In genomic region chr12:132222808-132223173, GRCh38 we compare ENCODE assay signal across 14 cellular contexts.
A peak's percentile ranks its signal among the peaks of the same experiment; 100 is the strongest.
DNase-seq lines count a peak whose midpoint lies in the region; ATAC-seq and TF ChIP-seq lines count a peak whose summit lies in the region.
"Had no signal": no experiment of that assay in that cellular context is flagged by ENCODE, and none has a peak within 500 bp of the region (broad histone marks: within the 10 kb centered on the region; RNA-seq: fewer than 3 reads in every experiment).

No MANE protein-coding gene starts in this region.

- no peak for ATAC-seq in CD8-positive, alpha-beta T cell
- ATAC-seq in esophagus mucosa, result peak; percentile 12
- no peak for ATAC-seq in HG03095 (IDR thresholded peaks at IDR 0.05; ENCODE audit: unreplicated experiment)
- ATAC-seq in HG03565 (IDR thresholded peaks at IDR 0.05; ENCODE audit: unreplicated experiment), result no peak

- 100% methylated on average over 6 of the region's 6 CpGs for WGBS in trophoblast cell (ENCODE audit: extremely low coverage, insufficient coverage, insufficient read length)

- H3K4ac ChIP-seq in trophoblast cell (ENCODE audit: low read depth, low read length), result no peak overlapping the region

- TF ChIP-seq CTCF in CD8-positive, alpha-beta T cell (IDR thresholded peaks at IDR 0.05), result no peak

- H2AFZ ChIP-seq in trophoblast cell (ENCODE audit: insufficient read depth, low read length, poor library complexity), result no peak overlapping the region
- H2AFZ ChIP-seq: GM23248 had no signal

- H3K36me3 ChIP-seq in CD8-positive, alpha-beta T cell (ENCODE audit: insufficient read depth, low read length), result no peaks in the 10 kb centered on the region
- H3K36me3 ChIP-seq in trophoblast cell (ENCODE audit: control insufficient read depth in 1 of 2, insufficient read depth in 2 of 2, low read length in 2 of 2), result no peaks in the 10 kb centered on the region
- H3K36me3 ChIP-seq: prostate gland, thoracic aorta had no signal

- intact Hi-C loops in CD8-positive, alpha-beta T cell (cut with DNase I, micrococcal nuclease), result no loop called here

- peak overlapping the region; percentile 51 for H3K4me3 Mint-ChIP-seq in CD8-positive, alpha-beta T cell
- H3K4me3 Mint-ChIP-seq: neural crest cell had no signal

- H3K9ac ChIP-seq in trophoblast cell (ENCODE audit: low read length), result no peak overlapping the region
- H3K9ac ChIP-seq: GM23248 had no signal

- CTCF ChIA-PET in CD8-positive, alpha-beta T cell (lab: Charles Lee), result interaction anchor here (1.0 kb wide), 1 partner anchor 69 kb away, joined by 5 read pairs; no protein-coding TSS in a partner anchor

- DNase-seq in CD8-positive, alpha-beta T cell, result no peak
- DNase-seq in Jurkat, Clone E6-1 (ENCODE audit: low read depth, low spot score), result peak; percentile 15
- DNase-seq in trophoblast cell (no peak), SW480 (ENCODE audit: low spot score) (no peak)
- DNase-seq: amniotic stem cell, left cardiac atrium, NCI-H1694 had no signal

- H3K27me3 Mint-ChIP-seq in CD8-positive, alpha-beta T cell (ENCODE audit: low read depth), result peaks cover 14% of the 10 kb centered on the region

- H4K12ac ChIP-seq in trophoblast cell (ENCODE audit: low read depth, low read length), result no peak overlapping the region

- H3K79me1 ChIP-seq in trophoblast cell (ENCODE audit: low read length), result peaks cover 4% of the 10 kb centered on the region

- H3K27ac ChIP-seq in CD8-positive, alpha-beta T cell (ENCODE audit: low read depth, low read length), result no peak overlapping the region
- H3K27ac ChIP-seq in trophoblast cell (ENCODE audit: low read depth, low read length), result no peak overlapping the region
- H3K27ac ChIP-seq: GM23248, prostate gland, thoracic aorta had no signal

- no peaks in the 10 kb centered on the region for H3K36me3 Mint-ChIP-seq in CD8-positive, alpha-beta T cell

- no peaks in the 10 kb centered on the region for H3K79me2 ChIP-seq in trophoblast cell (ENCODE audit: control insufficient read depth, insufficient read depth, low read length, poor library complexity)

- no peak overlapping the region for H3K23ac ChIP-seq in trophoblast cell (ENCODE audit: low read length)

- no peak overlapping the region for H2BK12ac ChIP-seq in trophoblast cell (ENCODE audit: low read length)

- POLR2A ChIA-PET in CD8-positive, alpha-beta T cell (lab: Charles Lee), result interaction anchor here (1.0 kb wide), 1 partner anchor 40 kb away, joined by 3 read pairs; no protein-coding TSS in a partner anchor

- H4K8ac ChIP-seq in trophoblast cell (ENCODE audit: low read depth, low read length), result peak overlapping the region; percentile 26

- peak overlapping the region; percentile 19 for H3K4me2 ChIP-seq in trophoblast cell (ENCODE audit: low read length)

- H3K4me1 ChIP-seq in CD8-positive, alpha-beta T cell (ENCODE audit: insufficient read depth, low read length), result peaks cover 10% of the 10 kb centered on the region
- peaks cover 5 to 11% of the 10 kb centered on the region in 2 experiments for H3K4me1 ChIP-seq in trophoblast cell (ENCODE audit: control insufficient read depth in 1 of 2, insufficient read depth in 2 of 2, low read length in 2 of 2)
- H3K4me1 ChIP-seq: prostate gland had no signal

- H3K27me3 ChIP-seq in CD8-positive, alpha-beta T cell (ENCODE audit: insufficient read depth, low read length), result no peaks in the 10 kb centered on the region
- H3K27me3 ChIP-seq in trophoblast cell (ENCODE audit: insufficient read depth, low read length), result no peaks in the 10 kb centered on the region

- H3K14ac ChIP-seq in trophoblast cell (ENCODE audit: low read length), result no peak overlapping the region

- no peak overlapping the region for H4K91ac ChIP-seq in trophoblast cell (ENCODE audit: low read depth, low read length)

- H3K9me3 Mint-ChIP-seq in CD8-positive, alpha-beta T cell, result no peaks in the 10 kb centered on the region

- H3K27ac Mint-ChIP-seq in CD8-positive, alpha-beta T cell, result no peak overlapping the region

- H2BK120ac ChIP-seq in trophoblast cell (ENCODE audit: insufficient read depth, low read length, poor library complexity), result no peak overlapping the region

- peaks cover 11% of the 10 kb centered on the region for H3K4me1 Mint-ChIP-seq in CD8-positive, alpha-beta T cell (ENCODE audit: low read depth)

- H2BK5ac ChIP-seq in trophoblast cell (ENCODE audit: low read depth, low read length, poor library complexity), result no peak overlapping the region

- no peaks in the 10 kb centered on the region for H3K9me3 ChIP-seq in CD8-positive, alpha-beta T cell (ENCODE audit: low read length)
- peaks cover 19% of the 10 kb centered on the region for H3K9me3 ChIP-seq in trophoblast cell (ENCODE audit: insufficient read depth, low read depth, low read length)
- H3K9me3 ChIP-seq: prostate gland had no signal

- no peak overlapping the region for H3K18ac ChIP-seq in trophoblast cell (ENCODE audit: low read length)

- H2AK5ac ChIP-seq in trophoblast cell (ENCODE audit: low read length), result no peak overlapping the region

- H3K4me3 ChIP-seq in CD8-positive, alpha-beta T cell (ENCODE audit: low read depth, low read length), result no peak overlapping the region
- H3K4me3 ChIP-seq in Jurkat, Clone E6-1 (ENCODE audit: low read length), result no peak overlapping the region
- no peak overlapping the region for H3K4me3 ChIP-seq in trophoblast cell (ENCODE audit: low read depth, low read length)
- H3K4me3 ChIP-seq: GM23248, prostate gland, thoracic aorta had no signal
